ENCODE assay signal across 28 cellular contexts in the genomic region with DNA sequence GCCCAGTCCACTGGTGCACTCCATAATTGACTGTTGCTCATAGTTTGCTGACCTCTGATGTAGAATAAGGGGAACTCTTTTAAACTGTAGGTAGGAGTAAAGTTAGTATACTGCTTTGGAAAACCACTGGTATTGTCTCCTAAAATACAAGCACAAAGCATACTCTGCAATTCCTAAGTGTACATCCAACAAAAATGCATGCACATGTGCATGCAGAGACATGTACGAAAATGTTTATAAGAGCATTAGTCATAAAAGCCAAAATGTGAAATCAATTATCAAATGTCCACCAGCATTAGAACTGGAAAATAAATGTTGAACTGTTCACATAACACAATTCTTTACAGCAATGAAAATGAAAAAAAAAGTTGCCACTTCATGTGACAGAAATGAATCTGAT.
"Had no signal": no experiment of that assay in that cellular context is flagged by ENCODE, and none has a peak within 500 bp of the region (broad histone marks: within the 10 kb centered on the region; RNA-seq: fewer than 3 reads in every experiment).

No MANE protein-coding gene starts in this region.

- H3K4me3 ChIP-seq: coronary artery, esophagus squamous epithelium, gastroesophageal sphincter, heart left ventricle, hepatocyte, left lung, neural progenitor cell, prostate gland, right atrium auricular region, sigmoid colon, thoracic aorta, tibial nerve, upper lobe of left lung, uterus had no signal

- DNase-seq: dermis blood vessel endothelial cell; effector memory CD4-positive, alpha-beta T cell; erythroblast; esophagus squamous epithelium; heart left ventricle; left cardiac atrium; left lung; mesendoderm; midbrain; naive thymus-derived CD4-positive, alpha-beta T cell; nucleus accumbens; sigmoid colon; stimulated activated CD4-positive, alpha-beta T cell treated with anti-CD3 and anti-CD28 coated beads, Interleukin-2, amount 100 ng/mL, for 24 hours; stimulated activated CD4-positive, alpha-beta T cell treated with anti-CD3 and anti-CD28 coated beads, Interleukin-4, amount 100 ng/mL, for 24 hours; upper lobe of left lung; uterus had no signal

- H3K4me3 Mint-ChIP-seq: naive thymus-derived CD4-positive, alpha-beta T cell; nephron; neural progenitor cell; stimulated activated memory B cell treated with anti-CD40 and anti-IgM and Interleukin-4, amounts not matched to agents 10 μg/mL and 1 μg/mL and 100 μg/mL, for 72 hours; stimulated activated naive CD8-positive, alpha-beta T cell treated with anti-CD3 and anti-CD28 coated beads, Interleukin-15, Interleukin-2, amounts not matched to agents 100 ng/mL and 50 ng/mL, for 24 hours had no signal

- H3K27ac ChIP-seq: coronary artery, esophagus squamous epithelium, gastroesophageal sphincter, heart left ventricle, hepatocyte, left lung, neural progenitor cell, prostate gland, right atrium auricular region, sigmoid colon, thoracic aorta, tibial nerve, upper lobe of left lung, uterus had no signal

- FAIRE-seq: endothelial cell of umbilical vein had no signal

- ATAC-seq: gastroesophageal sphincter; heart left ventricle; left cardiac atrium; left lung; naive thymus-derived CD4-positive, alpha-beta T cell had no signal

- H3K27me3 ChIP-seq: esophagus squamous epithelium, gastroesophageal sphincter, hepatocyte, left lung, neural progenitor cell, right atrium auricular region, sigmoid colon, tibial nerve, upper lobe of left lung, uterus had no signal

- H3K4me1 Mint-ChIP-seq: naive thymus-derived CD4-positive, alpha-beta T cell; neural progenitor cell; stimulated activated memory B cell treated with anti-CD40 and anti-IgM and Interleukin-4, amounts not matched to agents 10 μg/mL and 1 μg/mL and 100 μg/mL, for 72 hours had no signal

- H3K36me3 Mint-ChIP-seq: neural progenitor cell; stimulated activated memory B cell treated with anti-CD40 and anti-IgM and Interleukin-4, amounts not matched to agents 10 μg/mL and 1 μg/mL and 100 μg/mL, for 72 hours had no signal

- H3K36me3 ChIP-seq: esophagus squamous epithelium, gastroesophageal sphincter, heart left ventricle, left lung, neural progenitor cell, prostate gland, right atrium auricular region, sigmoid colon, thoracic aorta, tibial nerve, upper lobe of left lung, uterus had no signal
